1 cellular context compared by ENCODE assay signal in the genomic region with DNA sequence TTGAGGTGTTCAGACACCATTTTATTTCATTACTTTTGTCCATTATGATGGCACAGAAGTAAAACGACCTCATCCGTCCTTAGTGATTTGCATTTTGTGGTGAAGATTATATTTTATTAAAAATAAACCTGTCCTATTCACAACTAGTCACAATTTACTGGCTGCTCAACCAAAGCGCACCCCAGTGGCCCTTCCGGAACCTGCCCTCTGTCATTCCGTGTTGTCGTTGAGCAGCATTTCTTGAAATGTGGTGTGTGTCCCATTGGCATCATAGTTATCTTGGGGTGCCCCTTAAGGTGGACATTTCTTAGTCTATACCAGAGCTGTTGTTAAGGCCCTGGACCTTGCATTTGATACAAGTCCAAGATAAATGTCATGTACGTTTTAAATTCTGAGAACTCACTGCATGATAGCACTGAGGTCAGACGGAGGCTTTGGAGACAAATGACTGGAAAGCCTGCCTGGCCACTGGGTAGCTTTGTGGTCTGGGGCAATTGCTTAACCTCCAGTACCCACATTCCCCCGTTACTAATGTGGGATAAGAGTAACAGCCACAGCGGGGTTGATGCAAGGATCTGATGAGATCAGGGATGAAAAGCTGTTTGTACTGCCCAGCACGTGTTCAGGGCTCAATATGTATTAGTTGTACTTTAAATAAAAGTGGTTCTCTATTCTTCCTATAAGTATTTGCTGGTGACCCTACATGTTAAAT.
TF ChIP-seq lines count a peak whose summit lies in the region.

No MANE protein-coding gene starts in this region.

TF ChIP-seq in GM23338, 12 proteins besides CTCF, POLR2A, EP300 and RAD21:
- no peak for TF ChIP-seq ZNF462 (CRISPR knock-in tag; IDR thresholded peaks at IDR 0.05)
